In the genomic region with DNA sequence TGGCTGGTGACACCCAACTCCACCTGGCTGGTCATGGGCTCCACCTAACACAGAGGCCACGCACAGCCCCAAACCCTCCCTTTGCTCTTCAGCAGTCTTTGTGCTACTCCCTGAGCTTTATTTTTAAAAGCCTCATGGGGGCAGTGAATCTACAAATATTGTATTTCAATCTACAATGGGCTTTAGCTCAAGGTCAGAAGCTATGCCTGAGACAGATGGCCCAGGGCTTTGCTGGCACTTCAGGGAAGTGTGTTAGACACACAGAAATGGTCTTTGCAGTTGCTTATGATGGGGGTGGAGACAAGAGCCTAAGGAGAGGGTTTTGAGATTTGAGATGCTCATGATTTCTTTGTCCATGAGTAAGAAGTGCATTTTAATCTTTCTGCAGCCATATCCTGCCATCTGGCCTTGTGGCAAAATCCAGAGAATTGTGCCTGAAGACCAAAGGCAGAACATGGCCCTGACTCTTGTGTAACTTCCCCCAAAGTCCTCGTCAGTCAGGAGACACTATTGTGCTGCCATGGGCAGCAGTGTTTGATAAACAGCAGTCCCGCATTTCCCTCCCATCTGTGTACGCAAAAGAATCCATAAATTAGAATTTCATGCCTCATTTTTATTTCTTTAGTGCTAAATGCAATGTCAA, we compare ENCODE assay signal across 10 cellular contexts.
DNase-seq lines count a peak whose midpoint lies in the region; ATAC-seq and TF ChIP-seq lines count a peak whose summit lies in the region.
"Had no signal": no experiment of that assay in that cellular context is flagged by ENCODE, and none has a peak within 500 bp of the region (broad histone marks: within the 10 kb centered on the region; RNA-seq: fewer than 3 reads in every experiment).

No MANE protein-coding gene starts in this region.

- H3K27me3 ChIP-seq in CD8-positive, alpha-beta T cell (ENCODE audit: insufficient read depth, low read length) = no peaks in the 10 kb centered on the region
- H3K27me3 ChIP-seq: right lobe of liver had no signal

- no peaks in the 10 kb centered on the region for H3K27me3 Mint-ChIP-seq in CD8-positive, alpha-beta T cell (ENCODE audit: low read depth)

- H3K36me3 Mint-ChIP-seq in CD8-positive, alpha-beta T cell = no peaks in the 10 kb centered on the region

- H3K9me3 ChIP-seq in CD8-positive, alpha-beta T cell (ENCODE audit: low read length) = no peaks in the 10 kb centered on the region
- H3K9me3 ChIP-seq: right lobe of liver had no signal

- no peak overlapping the region for H3K27ac ChIP-seq in CD8-positive, alpha-beta T cell (ENCODE audit: low read depth, low read length)
- H3K27ac ChIP-seq: right lobe of liver had no signal

- TF ChIP-seq CTCF in WI38 (IDR thresholded peaks at IDR 0.05; ENCODE audit: low read depth, low read length) = 0 out of 2 replicates have a peak, but pooled peaks have one; percentile 12
- TF ChIP-seq CTCF in CD8-positive, alpha-beta T cell (IDR thresholded peaks at IDR 0.05) = no peak

- DNase-seq in Ammon's horn (ENCODE audit: low spot score) (peak; percentile 47), M059J (ENCODE audit: low read depth) (peak; percentile 51), iris pigment epithelial cell (ENCODE audit: low read depth) (peak; percentile 25), LoVo (ENCODE audit: low spot score) (no peak), T-helper 2 cell (no peak)
- DNase-seq in CD8-positive, alpha-beta T cell = no peak
- DNase-seq: amniotic stem cell had no signal

- no peak overlapping the region for H3K4me3 Mint-ChIP-seq in CD8-positive, alpha-beta T cell

- H3K4me1 Mint-ChIP-seq in CD8-positive, alpha-beta T cell (ENCODE audit: low read depth) = no peaks in the 10 kb centered on the region

- H3K27ac Mint-ChIP-seq in CD8-positive, alpha-beta T cell = no peak overlapping the region

- intact Hi-C loops in CD8-positive, alpha-beta T cell (cut with DNase I, micrococcal nuclease) = no loop called here

- H3K36me3 ChIP-seq in CD8-positive, alpha-beta T cell (ENCODE audit: insufficient read depth, low read length) = no peaks in the 10 kb centered on the region
- H3K36me3 ChIP-seq: right lobe of liver had no signal

- CTCF ChIA-PET in CD8-positive, alpha-beta T cell (lab: Charles Lee) = no interaction called here

- H3K4me3 ChIP-seq in WI38 (ENCODE audit: low read depth, low read length) = no peak overlapping the region
- H3K4me3 ChIP-seq in CD8-positive, alpha-beta T cell (ENCODE audit: low read depth, low read length) = no peak overlapping the region
- H3K4me3 ChIP-seq: right lobe of liver had no signal

- no peaks in the 10 kb centered on the region for H3K4me1 ChIP-seq in CD8-positive, alpha-beta T cell (ENCODE audit: insufficient read depth, low read length)
- H3K4me1 ChIP-seq: right lobe of liver had no signal

- no peaks in the 10 kb centered on the region for H3K9me3 Mint-ChIP-seq in CD8-positive, alpha-beta T cell

- ATAC-seq in HG03175 (IDR thresholded peaks at IDR 0.05; ENCODE audit: unreplicated experiment) = no peak
- ATAC-seq in CD8-positive, alpha-beta T cell = no peak
- ATAC-seq: right lobe of liver had no signal

- POLR2A ChIA-PET in CD8-positive, alpha-beta T cell (lab: Charles Lee) = no interaction called here

Comparison
In these comparisons a context has a peak if more than half of its experiments do, and no peak if none do; other contexts are left out.
1. DNase-seq: peak in Ammon's horn (single experiment), M059J (single experiment) and iris pigment epithelial cell (single experiment); none in LoVo (single experiment), T-helper 2 cell (0 of 5) and CD8-positive, alpha-beta T cell (0 of 7).